In the genomic region with DNA sequence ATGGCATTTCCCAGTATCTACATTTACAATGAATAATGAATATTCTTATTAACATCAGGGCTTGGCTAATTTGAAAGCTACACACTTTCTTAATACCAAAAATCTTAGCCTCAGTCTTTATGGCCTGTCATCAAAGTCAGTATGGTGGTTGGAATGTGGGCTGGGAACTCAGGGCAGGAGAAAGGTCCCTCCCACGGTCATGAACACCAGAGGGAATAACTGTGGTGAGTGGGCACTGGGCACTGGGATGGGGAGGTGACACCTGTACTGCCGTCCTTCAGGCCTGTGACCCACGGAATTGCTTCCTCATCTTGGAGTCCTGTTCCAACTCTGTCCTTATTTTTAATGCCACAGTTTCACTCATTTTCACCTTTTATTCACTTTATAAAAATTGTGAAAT, we compare ENCODE assay signal across 33 cellular contexts.
"Had no signal": no experiment of that assay in that cellular context is flagged by ENCODE, and none has a peak within 500 bp of the region (broad histone marks: within the 10 kb centered on the region; RNA-seq: fewer than 3 reads in every experiment).

No MANE protein-coding gene starts in this region.

- H3K4me1 ChIP-seq: adrenal gland, breast epithelium had no signal

- H3K4me3 ChIP-seq: adrenal gland, body of pancreas, breast epithelium had no signal

- FAIRE-seq: astrocyte, TTC549 had no signal

- H3K27ac ChIP-seq: adrenal gland, body of pancreas, brain microvascular endothelial cell, breast epithelium, VCaP had no signal

- H3K27me3 ChIP-seq: adrenal gland, body of pancreas, brain microvascular endothelial cell, breast epithelium had no signal

- H3K36me3 ChIP-seq: adrenal gland, brain microvascular endothelial cell, breast epithelium had no signal

- DNase-seq: activated B cell treated with CpG ODN at 0.5 μM for 24 hours; activated CD4-positive, alpha-beta memory T cell treated with anti-CD3 and anti-CD28 coated beads for 36 hours; activated CD4-positive, alpha-beta T cell treated with anti-CD3 and anti-CD28 coated beads for 4 hours; activated CD4-positive, alpha-beta T cell treated with anti-CD3 and anti-CD28 coated beads, Interleukin-2, amount 10 ng/mL, durations not matched to agents 24 days and 14 days; activated CD4-positive, alpha-beta T cell treated with anti-CD3 and anti-CD28 coated beads, Interleukin-2, amount 50 U/mL, for 1 hour; activated CD4-positive, alpha-beta T cell treated with anti-CD3 and anti-CD28 coated beads, Interleukin-2, amount 50 U/mL, for 4 hours; activated CD4-positive, CD25-positive, alpha-beta regulatory T cell treated with anti-CD3 and anti-CD28 coated beads, Interleukin-2, amount 50 U/mL, for 72 hours; activated CD8-positive, alpha-beta memory T cell treated with anti-CD3 and anti-CD28 coated beads, Interleukin-2, amount 50 U/mL, for 4 hours; activated CD8-positive, alpha-beta T cell treated with anti-CD3 and anti-CD28 coated beads for 36 hours; activated effector memory CD4-positive, alpha-beta T cell treated with anti-CD3 and anti-CD28 coated beads, Interleukin-2, amount 50 U/mL, for 16 hours; activated gamma-delta T cell treated with Interleukin-2 at 50 U/mL for 16 hours; activated naive CD4-positive, alpha-beta T cell; activated naive CD4-positive, alpha-beta T cell treated with anti-CD3 and anti-CD28 coated beads for 36 hours; activated naive CD4-positive, alpha-beta T cell treated with anti-CD3 and anti-CD28 coated beads, Interleukin-2, amount 50 U/mL, for 16 hours; activated naive CD8-positive, alpha-beta T cell treated with anti-CD3 and anti-CD28 coated beads for 36 hours; activated T-cell treated with anti-CD3 and anti-CD28 coated beads for 4 hours; activated T-cell treated with anti-CD3 and anti-CD28 coated beads, Interleukin-2, amount 50 U/mL, for 1 hour; activated T-cell treated with anti-CD3 and anti-CD28 coated beads, Interleukin-2, amount 50 U/mL, for 4 hours; activated T-cell treated with anti-CD3 and anti-CD28 coated beads, Interleukin-2, amount 50 U/mL, for 72 hours; adrenal gland; amniotic stem cell; aorta; body of pancreas; brain microvascular endothelial cell; central memory CD4-positive, alpha-beta T cell; T-helper 2 cell; T-helper 9 cell had no signal

- H3K9me3 ChIP-seq: adrenal gland, body of pancreas, breast epithelium had no signal

- ATAC-seq: activated CD8-positive, alpha-beta T cell treated with anti-CD3 and anti-CD28 coated beads for 36 hours; activated naive CD4-positive, alpha-beta T cell treated with anti-CD3 and anti-CD28 coated beads, Interleukin-2, amount 50 U/mL, for 72 hours; activated T-cell treated with anti-CD3 and anti-CD28 coated beads, Interleukin-2, amount 50 U/mL, for 4 hours; activated T-cell treated with anti-CD3 and anti-CD28 coated beads, Interleukin-2, amount 50 U/mL, for 72 hours; activated T-helper 17 cell treated with anti-CD3 and anti-CD28 coated beads, Interleukin-2, amount 50 U/mL, for 72 hours; body of pancreas had no signal
